In genomic region chr12:100219328-100220109, GRCh38 we compare ENCODE assay signal across 34 cellular contexts.
"Had no signal": no experiment of that assay in that cellular context is flagged by ENCODE, and none has a peak within 500 bp of the region (broad histone marks: within the 10 kb centered on the region; RNA-seq: fewer than 3 reads in every experiment).

No MANE protein-coding gene starts in this region.

- H3K4me1 ChIP-seq: esophagus muscularis mucosa, foreskin keratinocyte, gastroesophageal sphincter, parathyroid adenoma, suprapubic skin, upper lobe of right lung, uterus had no signal

- ATAC-seq: foreskin keratinocyte; gastroesophageal sphincter; heart left ventricle; left colon; left ventricle myocardium superior; mucosa of descending colon; natural killer cell treated with Interleukin-12 subunit alpha and Interleukin-12 subunit beta and Interleukin-15 and Interleukin-18, amount 100 ng/mL, for 72 hours; sciatic nerve; stimulated activated naive CD8-positive, alpha-beta T cell treated with anti-CD3 and anti-CD28 coated beads, Interleukin-15, amount 100 ng/mL, for 72 hours; upper lobe of right lung had no signal

- H3K9me3 ChIP-seq: esophagus muscularis mucosa, gastroesophageal sphincter, heart left ventricle, mucosa of descending colon, suprapubic skin, transverse colon, upper lobe of right lung, uterus had no signal

- H3K4me2 ChIP-seq: smooth muscle cell had no signal

- H3K4me3 Mint-ChIP-seq: endodermal cell; immature natural killer cell; mesothelial cell of epicardium; naive B cell; natural killer cell treated with Interleukin-12 subunit alpha and Interleukin-12 subunit beta and Interleukin-15 and Interleukin-18, amount 100 ng/mL, for 72 hours; neural crest cell; stimulated activated naive CD8-positive, alpha-beta T cell treated with anti-CD3 and anti-CD28 coated beads, Interleukin-15, amount 100 ng/mL, for 72 hours had no signal

- H3K4me1 Mint-ChIP-seq: mesothelial cell of epicardium; neural crest cell; stimulated activated naive CD8-positive, alpha-beta T cell treated with anti-CD3 and anti-CD28 coated beads, Interleukin-15, amount 100 ng/mL, for 72 hours had no signal

- H3K27ac ChIP-seq: dorsolateral prefrontal cortex, esophagus muscularis mucosa, foreskin keratinocyte, gastroesophageal sphincter, heart left ventricle, parathyroid adenoma, suprapubic skin, transverse colon, upper lobe of right lung, uterus had no signal

- FAIRE-seq: endothelial cell of umbilical vein had no signal

- H3K4me3 ChIP-seq: dorsolateral prefrontal cortex, esophagus muscularis mucosa, gastroesophageal sphincter, heart left ventricle, mucosa of descending colon, smooth muscle cell, suprapubic skin, transverse colon, upper lobe of right lung, uterus had no signal

- H3K9me3 Mint-ChIP-seq: endodermal cell; immature natural killer cell; mesothelial cell of epicardium; naive B cell; natural killer cell treated with Interleukin-12 subunit alpha and Interleukin-12 subunit beta and Interleukin-15 and Interleukin-18, amount 100 ng/mL, for 72 hours; neural crest cell; stimulated activated naive CD8-positive, alpha-beta T cell treated with anti-CD3 and anti-CD28 coated beads, Interleukin-15, amount 100 ng/mL, for 72 hours had no signal

- H2AFZ ChIP-seq: parathyroid adenoma had no signal

- H3K27ac Mint-ChIP-seq: endodermal cell; mesothelial cell of epicardium; natural killer cell treated with Interleukin-12 subunit alpha and Interleukin-12 subunit beta and Interleukin-15 and Interleukin-18, amount 100 ng/mL, for 72 hours; progenitor cell of endocrine pancreas had no signal

- H3K27me3 ChIP-seq: dorsolateral prefrontal cortex, esophagus muscularis mucosa, foreskin keratinocyte, gastroesophageal sphincter, heart left ventricle, suprapubic skin, transverse colon, upper lobe of right lung, uterus had no signal

- DNase-seq: dorsolateral prefrontal cortex; effector CD8-positive, alpha-beta T cell; endodermal cell; foreskin keratinocyte; heart left ventricle; hypothalamus; immature natural killer cell; islet precursor cell; kidney glomerular epithelial cell; left colon; left ventricle myocardium superior; mesenchymal stem cell; mucosa of descending colon; naive B cell; stimulated activated CD4-positive, alpha-beta T cell treated with anti-CD3 and anti-CD28 coated beads, Interleukin-12 subunit alpha, Interleukin-12 subunit beta, amount 100 ng/mL, for 4 hours; stimulated activated CD4-positive, alpha-beta T cell treated with anti-CD3 and anti-CD28 coated beads, Interleukin-1b, Interleukin-23, amount 100 ng/mL, for 48 hours; stimulated activated CD4-positive, alpha-beta T cell treated with anti-CD3 and anti-CD28 coated beads, Interleukin-4, amount 100 ng/mL, for 1 hour; stimulated activated CD8-positive, alpha-beta memory T cell treated with anti-CD3 and anti-CD28 coated beads, Interleukin-4, amount 100 ng/mL, for 48 hours; stimulated activated naive CD4-positive, alpha-beta T cell; stimulated activated naive CD8-positive, alpha-beta T cell treated with anti-CD3 and anti-CD28 coated beads, Interleukin-15, amount 100 ng/mL, for 72 hours; transverse colon; upper lobe of right lung; uterus had no signal

- H3K9ac ChIP-seq: parathyroid adenoma had no signal

- H3K36me3 ChIP-seq: uterus had no signal

- H3K27me3 Mint-ChIP-seq: naive B cell; natural killer cell treated with Interleukin-12 subunit alpha and Interleukin-12 subunit beta and Interleukin-15 and Interleukin-18, amount 100 ng/mL, for 72 hours; progenitor cell of endocrine pancreas; stimulated activated naive CD8-positive, alpha-beta T cell treated with anti-CD3 and anti-CD28 coated beads, Interleukin-15, amount 100 ng/mL, for 72 hours had no signal

- H3K79me2 ChIP-seq: parathyroid adenoma had no signal
